In the genomic region with DNA sequence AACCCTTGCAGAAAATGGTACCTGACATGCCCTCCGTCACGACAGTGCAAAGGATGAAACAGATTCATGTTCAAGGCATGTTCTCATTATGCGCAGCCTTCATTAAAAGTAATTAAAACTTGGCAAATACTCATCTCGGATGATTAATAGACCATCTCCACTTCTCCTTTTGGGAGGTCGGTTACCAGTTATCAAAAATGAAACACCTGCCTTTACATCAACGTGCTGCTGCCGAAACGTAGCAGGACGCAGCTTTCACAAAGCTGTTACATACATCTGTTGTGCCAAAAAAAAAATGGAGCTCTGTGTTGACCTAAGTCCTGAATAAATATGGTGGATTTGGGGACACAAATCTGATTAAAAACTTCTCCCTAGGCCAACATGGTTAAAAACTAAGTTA, we compare ENCODE assay signal across 20 cellular contexts.
DNase-seq lines count a peak whose midpoint lies in the region; ATAC-seq and TF ChIP-seq lines count a peak whose summit lies in the region.
"Had no signal": no experiment of that assay in that cellular context is flagged by ENCODE, and none has a peak within 500 bp of the region (broad histone marks: within the 10 kb centered on the region; RNA-seq: fewer than 3 reads in every experiment).

No MANE protein-coding gene starts in this region.

- no peaks in the 10 kb centered on the region for H3K27me3 ChIP-seq in OCI-LY3 (ENCODE audit: low read depth, low read length)
- H3K27me3 ChIP-seq in gastrocnemius medialis = no peaks in the 10 kb centered on the region
- H3K27me3 ChIP-seq: BE2C had no signal

- H3K4me3 ChIP-seq in OCI-LY3 (ENCODE audit: low read length) = no peak overlapping the region
- H3K4me3 ChIP-seq in gastrocnemius medialis = no peak overlapping the region

- no peak for TF ChIP-seq POLR2A in gastrocnemius medialis (IDR thresholded peaks at IDR 0.05)

- in situ Hi-C loops in gastrocnemius medialis (cut with MboI; ENCODE audit: low sequenced_read_pairs in 4 of 4) = no loop called here

- peaks cover 13% of the 10 kb centered on the region for H3K4me1 ChIP-seq in OCI-LY3 (ENCODE audit: low read length)
- H3K4me1 ChIP-seq in gastrocnemius medialis = no peaks in the 10 kb centered on the region
- H3K4me1 ChIP-seq: BE2C had no signal

- H3K9ac ChIP-seq in OCI-LY3 (ENCODE audit: low read length) = no peak overlapping the region

- no peak overlapping the region for H2AFZ ChIP-seq in OCI-LY3 (ENCODE audit: low read depth, low read length)

- peak overlapping the region; percentile 13; the same call in 1 of the 2 replicates for H3K4me2 ChIP-seq in OCI-LY3 (ENCODE audit: low read length)

- H3K36me3 ChIP-seq in OCI-LY3 (replicated peaks; ENCODE audit: low read depth, low read length) (peaks cover 16% of the 10 kb centered on the region), gastrocnemius medialis (peaks cover 0 to 16% of the 10 kb centered on the region in 2 donors)

- ATAC-seq in gastrocnemius medialis (no peak), GM19455 (IDR thresholded peaks at IDR 0.05; ENCODE audit: unreplicated experiment) (no peak)
- ATAC-seq: HCT116 had no signal

- TF ChIP-seq CTCF in OCI-LY3 (IDR thresholded peaks at IDR 0.05; ENCODE audit: low read depth, low read length) (no peak), gastrocnemius medialis (IDR thresholded peaks at IDR 0.05 in 4 of 5, conservative IDR thresholded peaks at IDR 0.05 in 1 of 5) (no peak)

- no peaks in the 10 kb centered on the region for H3K9me3 ChIP-seq in OCI-LY3 (ENCODE audit: insufficient read depth, low read length)
- H3K9me3 ChIP-seq in gastrocnemius medialis = no peaks in the 10 kb centered on the region
- H3K9me3 ChIP-seq: BE2C had no signal

- H4K20me1 ChIP-seq in OCI-LY3 (ENCODE audit: insufficient read depth, low read length) = no peaks in the 10 kb centered on the region

- DNase-seq in NAMALWA (ENCODE audit: low spot score) (peak; percentile 59), germinal center (ENCODE audit: low spot score) (peak; percentile 58), gastrocnemius medialis (no peak), UCSD-AML1 (lab: John Stamatoyannopoulos, UW; ENCODE audit: unreplicated experiment) (no peak), amniotic stem cell (lab: John Stamatoyannopoulos, UW) (no peak)
- DNase-seq: ACHN; BE2C; C1 segment of cervical spinal cord; CD4-positive, CD25-positive, alpha-beta regulatory T cell; CD8-positive, alpha-beta memory T cell; COR-L47; DMS 273 treated with DMSO at 0.1 percent for 48 hours; DMS53; DND-41; GOT3; H7; HFFc6 had no signal

- no peaks in the 10 kb centered on the region for H3K79me2 ChIP-seq in OCI-LY3 (ENCODE audit: low read length)

- intact Hi-C loops in gastrocnemius medialis (cut with DNase I; ENCODE audit: low total_unique reads) = no loop called here

- H3K27ac ChIP-seq in OCI-LY3 (ENCODE audit: low read length) (no peak overlapping the region), gastrocnemius medialis (no peak overlapping the region)

Comparison
In these comparisons a context has a peak if more than half of its experiments do, and no peak if none do; other contexts are left out.
1. DNase-seq: peak in NAMALWA (single experiment) and germinal center (single experiment); none in gastrocnemius medialis (0 of 2), UCSD-AML1 (single experiment) and amniotic stem cell (single experiment).